Comparison of ENCODE assay signal across 22 cellular contexts in genomic region chr10:130767116-130767730, GRCh38.
"Had no signal": no experiment of that assay in that cellular context is flagged by ENCODE, and none has a peak within 500 bp of the region (broad histone marks: within the 10 kb centered on the region; RNA-seq: fewer than 3 reads in every experiment).

No MANE protein-coding gene starts in this region.

- H3K36me3 ChIP-seq: left lung, neutrophil, pancreas, prostate gland, tibial nerve, upper lobe of left lung, uterus had no signal

- H3K4me1 Mint-ChIP-seq: immature natural killer cell; naive thymus-derived CD4-positive, alpha-beta T cell; stimulated activated naive CD8-positive, alpha-beta T cell treated with anti-CD3 and anti-CD28 coated beads, Interleukin-15, amount 100 ng/mL, for 72 hours had no signal

- H3K4me1 ChIP-seq: left lung, pancreas, prostate gland, tibial nerve, upper lobe of left lung, uterus had no signal

- DNase-seq: caudate nucleus; effector CD4-positive, alpha-beta T cell; hypothalamus; immature natural killer cell; mesenchymal stem cell; midbrain; naive thymus-derived CD4-positive, alpha-beta T cell; stimulated activated CD4-positive, alpha-beta T cell treated with anti-CD3 and anti-CD28 coated beads, Interleukin-1b, Interleukin-23, amount 100 ng/mL, for 48 hours; stimulated activated CD4-positive, alpha-beta T cell treated with anti-CD3 and anti-CD28 coated beads, Interleukin-4, amount 100 ng/mL, for 1 hour; stimulated activated CD8-positive, alpha-beta memory T cell treated with anti-CD3 and anti-CD28 coated beads, Interleukin-4, amount 100 ng/mL, for 48 hours; stimulated activated naive CD4-positive, alpha-beta T cell; stimulated activated naive CD8-positive, alpha-beta T cell treated with anti-CD3 and anti-CD28 coated beads, Interleukin-15, amount 100 ng/mL, for 72 hours; upper lobe of left lung; uterus had no signal

- H3K27ac ChIP-seq: dorsolateral prefrontal cortex, left lung, neutrophil, pancreas, prostate gland, skin epidermis, tibial nerve, upper lobe of left lung, uterus had no signal

- H3K27me3 ChIP-seq: neutrophil, upper lobe of left lung, uterus had no signal

- ATAC-seq: left lung; naive thymus-derived CD4-positive, alpha-beta T cell; pancreas; right cardiac atrium; stimulated activated naive CD8-positive, alpha-beta T cell treated with anti-CD3 and anti-CD28 coated beads, Interleukin-15, amount 100 ng/mL, for 72 hours had no signal

- H3K4me3 Mint-ChIP-seq: immature natural killer cell; naive thymus-derived CD4-positive, alpha-beta T cell; stimulated activated naive CD8-positive, alpha-beta T cell treated with anti-CD3 and anti-CD28 coated beads, Interleukin-15, amount 100 ng/mL, for 72 hours had no signal

- H3K9me3 ChIP-seq: neutrophil, pancreas, prostate gland, uterus had no signal

- H3K27ac Mint-ChIP-seq: immature natural killer cell; naive thymus-derived CD4-positive, alpha-beta T cell had no signal

- H3K36me3 Mint-ChIP-seq: immature natural killer cell had no signal

- H3K4me3 ChIP-seq: dorsolateral prefrontal cortex, left lung, pancreas, prostate gland, skin epidermis, tibial nerve, upper lobe of left lung, uterus had no signal
